ENCODE assay signal across 7 cellular contexts in the genomic region with DNA sequence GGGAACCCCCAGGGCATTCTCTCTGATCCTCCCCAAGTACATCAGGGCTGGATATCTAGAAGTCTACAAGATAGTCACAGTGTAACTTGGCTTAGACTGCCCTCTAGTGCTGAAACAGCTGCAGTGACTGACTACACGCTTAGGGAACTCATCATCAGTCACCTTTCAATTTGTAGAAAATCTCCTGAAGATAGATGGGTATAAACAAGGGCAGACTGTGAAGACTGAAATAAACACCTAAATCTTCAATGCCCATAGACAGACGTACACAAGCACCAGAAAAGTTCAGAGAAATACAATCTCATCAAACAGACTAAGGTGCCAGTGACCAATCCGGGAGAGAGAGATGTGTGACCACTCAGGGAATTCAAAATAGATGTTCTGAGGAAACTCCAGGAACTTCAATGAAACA. TPM values are rescaled to one million over a fixed set of nuclear protein-coding genes. Genes with fewer than 3 reads are reported as not detected.
DNase-seq lines count a peak whose midpoint lies in the region; FAIRE-seq and TF ChIP-seq lines count a peak whose summit lies in the region.

No MANE protein-coding gene starts in this region.

- no peaks in the 10 kb centered on the region for H3K79me1 ChIP-seq in H9 (ENCODE audit: insufficient read depth, low read depth, low read length, poor library complexity, severe bottlenecking)

- no peak overlapping the region for H3K4me2 ChIP-seq in H9 (ENCODE audit: insufficient read depth, insufficient read length, low read length)

- no peak overlapping the region for H2BK120ac ChIP-seq in H9 (ENCODE audit: low read depth, low read length, poor library complexity, severe bottlenecking)

- H3K23me2 ChIP-seq in H9 (ENCODE audit: insufficient read length, low read depth, low read length, poor library complexity, severe bottlenecking), result no peaks in the 10 kb centered on the region

- FAIRE-seq in bronchial epithelial cell (lab: Jason Lieb, UNC), result no peak

- no peak overlapping the region for H3K4ac ChIP-seq in H9 (ENCODE audit: low read depth, low read length)

- H3K4me3 ChIP-seq in bronchial epithelial cell (ENCODE audit: low read depth, low read length), result no peak overlapping the region

- H2BK5ac ChIP-seq in H9 (ENCODE audit: insufficient read length, low read length), result no peak overlapping the region

- no peak overlapping the region for H2AK5ac ChIP-seq in H9 (ENCODE audit: insufficient read length, low read length)

- H3K27ac Mint-ChIP-seq in H9, result no peak overlapping the region
- H3K27ac Mint-ChIP-seq in T-helper 2 cell treated with Interferon-gamma antibody and Interleukin-4, amounts not matched to agents 5 μg/mL and 100 μg/mL, for 36 hours, result no peak overlapping the region

- H3K36me3 ChIP-seq in bronchial epithelial cell (ENCODE audit: control insufficient read depth, insufficient read depth, low read length), result no peaks in the 10 kb centered on the region

- H3T11ph ChIP-seq in H9 (ENCODE audit: low read length), result no peak overlapping the region

- H3K27ac ChIP-seq in H9 (ENCODE audit: insufficient read length, low read depth, low read length), result no peak overlapping the region

- H3K9me3 Mint-ChIP-seq in H9, result peaks cover 3 to 5% of the 10 kb centered on the region in 2 experiments; a peak in 3 of 5 replicates
- H3K9me3 Mint-ChIP-seq in T-helper 2 cell treated with Interferon-gamma antibody and Interleukin-4, amounts not matched to agents 5 μg/mL and 100 μg/mL, for 36 hours, result peaks cover 9% of the 10 kb centered on the region

- no peak overlapping the region for H2BK15ac ChIP-seq in H9 (ENCODE audit: low read depth, low read length)

- no peaks in the 10 kb centered on the region for H4K20me1 ChIP-seq in H9 (ENCODE audit: control insufficient read depth, insufficient read depth, insufficient read length)

- H3K27me3 Mint-ChIP-seq in H9 (ENCODE audit: low read depth), result no peaks in the 10 kb centered on the region
- H3K27me3 Mint-ChIP-seq in T-helper 2 cell treated with Interferon-gamma antibody and Interleukin-4, amounts not matched to agents 5 μg/mL and 100 μg/mL, for 36 hours (ENCODE audit: low read depth), result no peaks in the 10 kb centered on the region

- no peak overlapping the region for H3K23ac ChIP-seq in H9 (ENCODE audit: insufficient read length, low read depth, low read length)

- H4K5ac ChIP-seq in H9 (ENCODE audit: insufficient read length, low read depth, low read length), result no peak overlapping the region

- H3K18ac ChIP-seq in H9 (ENCODE audit: insufficient read length, low read depth, low read length), result no peak overlapping the region

- no peak overlapping the region for H4K91ac ChIP-seq in H9 (ENCODE audit: insufficient read length, low read depth, low read length)

- H2BK12ac ChIP-seq in H9 (ENCODE audit: insufficient read length, low read depth, low read length), result no peak overlapping the region

- H3K4me1 ChIP-seq in H9 (ENCODE audit: insufficient read depth, low read length), result no peaks in the 10 kb centered on the region

- TF ChIP-seq CTCF in H9 (conservative IDR thresholded peaks at IDR 0.05), result peak; percentile 92
- TF ChIP-seq CTCF in bronchial epithelial cell (IDR thresholded peaks at IDR 0.05; ENCODE audit: insufficient read depth, low read length, severe bottlenecking), result peak; percentile 80

- no peak overlapping the region for H3K56ac ChIP-seq in H9 (ENCODE audit: insufficient read length, low read depth, low read length)

- H3K4me1 Mint-ChIP-seq in H9, result no peaks in the 10 kb centered on the region
- no peaks in the 10 kb centered on the region for H3K4me1 Mint-ChIP-seq in T-helper 2 cell treated with Interferon-gamma antibody and Interleukin-4, amounts not matched to agents 5 μg/mL and 100 μg/mL, for 36 hours (ENCODE audit: low read depth)

- no peak overlapping the region for H3K9ac ChIP-seq in H9 (ENCODE audit: extremely low read depth, insufficient read length, low read length)

- H3K4me3 Mint-ChIP-seq in H9, result no peak overlapping the region
- H3K4me3 Mint-ChIP-seq in T-helper 2 cell treated with Interferon-gamma antibody and Interleukin-4, amounts not matched to agents 5 μg/mL and 100 μg/mL, for 36 hours, result no peak overlapping the region

- H2AFZ ChIP-seq in H9 (ENCODE audit: low read length), result no peak overlapping the region

- no peak overlapping the region for H2BK20ac ChIP-seq in H9 (ENCODE audit: low read depth, low read length, poor library complexity, severe bottlenecking)

- H3K27me3 ChIP-seq in H9 (ENCODE audit: insufficient read depth, low read length), result no peaks in the 10 kb centered on the region
- H3K27me3 ChIP-seq in bronchial epithelial cell (ENCODE audit: control insufficient read depth, insufficient read depth, low read length), result no peaks in the 10 kb centered on the region

- peak; percentile 59 for DNase-seq in GM04504 (ENCODE audit: low read depth)
- DNase-seq in H9, result peak; percentile 70
- peak; percentile 62 for DNase-seq in NCI-H1048 (lab: John Stamatoyannopoulos, UW)
- peak; percentile 33 for DNase-seq in T-helper 2 cell treated with Interferon-gamma antibody and Interleukin-4, amounts not matched to agents 5 μg/mL and 100 μg/mL, for 36 hours (ENCODE audit: low spot score)
- DNase-seq in bronchial epithelial cell (ENCODE audit: low read depth), result peak; percentile 73
- DNase-seq in kidney glomerular epithelial cell (lab: John Stamatoyannopoulos, UW), result peak; percentile 64
- peak; percentile 18 to 37 for DNase-seq in stimulated activated CD4-positive, alpha-beta T cell treated with anti-CD3 and anti-CD28 coated beads, Interleukin-4, amount 100 ng/mL, for 48 hours (ENCODE audit: low read depth in 2 of 2)

- H3K36me3 Mint-ChIP-seq in H9 (ENCODE audit: insufficient read depth in 1 of 3, low read depth in 3 of 3), result peaks cover 23 to 52% (median 49%) of the 10 kb centered on the region in 3 experiments
- H3K36me3 Mint-ChIP-seq in T-helper 2 cell treated with Interferon-gamma antibody and Interleukin-4, amounts not matched to agents 5 μg/mL and 100 μg/mL, for 36 hours (ENCODE audit: low read depth), result peaks cover 56% of the 10 kb centered on the region

- WGBS in H9 (ENCODE audit: extremely low coverage, insufficient read length, low lambda C conversion rate), result no CpG with 5 or more reads among the region's 3 CpGs

- no peak overlapping the region for H3K14ac ChIP-seq in H9 (ENCODE audit: insufficient read depth, low read length)

- no peaks in the 10 kb centered on the region for H3K79me2 ChIP-seq in H9 (ENCODE audit: insufficient read depth, low read length)

- H3K9me3 ChIP-seq in H9 (ENCODE audit: control insufficient read depth, low read depth, low read length), result no peaks in the 10 kb centered on the region

- no peak overlapping the region for H4K8ac ChIP-seq in H9 (replicated peaks; ENCODE audit: insufficient read length, low read depth, low read length)

RNA-seq across cellular contexts. Expression of gene PACC1, which starts 46.6 kb away (rescaled TPM):
- total RNA-seq in H9 (2021) (10.9 and 12.7 TPM in 2 replicates), bronchial epithelial cell (15.0 and 16.0 TPM in 2 replicates)
